ENCODE assay signal across 9 cellular contexts in genomic region chr2:73232471-73233153, GRCh38. TPM values are rescaled to one million over a fixed set of nuclear protein-coding genes. Genes with fewer than 3 reads are reported as not detected.
DNase-seq lines count a peak whose midpoint lies in the region; ATAC-seq, FAIRE-seq and TF ChIP-seq lines count a peak whose summit lies in the region.
"Had no signal": no experiment of that assay in that cellular context is flagged by ENCODE, and none has a peak within 500 bp of the region (broad histone marks: within the 10 kb centered on the region; RNA-seq: fewer than 3 reads in every experiment).

No MANE protein-coding gene starts in this region.

- H3K36me3 ChIP-seq in right atrium auricular region, result peaks cover 25% of the 10 kb centered on the region
- peaks cover 22 to 28% (median 26%) of the 10 kb centered on the region in 3 donors for H3K36me3 ChIP-seq in skeletal muscle tissue (ENCODE audit: control insufficient read depth in 3 of 3, insufficient read depth in 3 of 3, low read length in 3 of 3)

- TF ChIP-seq CTCF in right atrium auricular region (IDR thresholded peaks at IDR 0.05), result no peak

- H3K4me1 ChIP-seq in right atrium auricular region (peaks cover 0 to 34% of the 10 kb centered on the region in 2 donors), skeletal muscle tissue (ENCODE audit: control insufficient read depth in 3 of 3, insufficient read depth in 3 of 3, low read length in 3 of 3) (peaks cover 27 to 45% (median 33%) of the 10 kb centered on the region in 3 donors)

- peak overlapping the region; percentile 91 for H3K27ac Mint-ChIP-seq in activated T-helper 17 cell treated with anti-CD3 and anti-CD28 coated beads, Interleukin-2, amount 50 U/mL, for 72 hours

- peak; percentile 2 for ATAC-seq in GM18873 (IDR thresholded peaks at IDR 0.05; ENCODE audit: low FRiP score, unreplicated experiment)
- no peak for ATAC-seq in activated T-helper 17 cell treated with anti-CD3 and anti-CD28 coated beads, Interleukin-2, amount 50 U/mL, for 72 hours (replicated peaks)

- H3K9me3 ChIP-seq in right atrium auricular region (no peaks in the 10 kb centered on the region), skeletal muscle tissue (ENCODE audit: control insufficient read depth in 3 of 3, low read length in 3 of 3) (no peaks in the 10 kb centered on the region)

- H3K27me3 ChIP-seq in right atrium auricular region (no peaks in the 10 kb centered on the region), skeletal muscle tissue (ENCODE audit: control insufficient read depth in 3 of 3, insufficient read depth in 3 of 3, low read length in 3 of 3) (no peaks in the 10 kb centered on the region)

- H3K27me3 Mint-ChIP-seq in activated T-helper 17 cell treated with anti-CD3 and anti-CD28 coated beads, Interleukin-2, amount 50 U/mL, for 72 hours, result no peaks in the 10 kb centered on the region

- H3K9ac ChIP-seq in skeletal muscle tissue (ENCODE audit: low read depth in 1 of 3, low read length in 3 of 3), result peak overlapping the region; percentile 73 to 93 (median 89)

- H3K4me3 ChIP-seq in right atrium auricular region, result peak overlapping the region; percentile 73 to 87
- peak overlapping the region; percentile 76 to 79 (median 76) for H3K4me3 ChIP-seq in skeletal muscle tissue (ENCODE audit: low read length in 3 of 3)

- DNase-seq in AML-193 (lab: John Stamatoyannopoulos, UW) (peak; percentile 10 to 20), HTR-8/SVneo (ENCODE audit: insufficient read length, low spot score) (no peak), right atrium auricular region (ENCODE audit: low spot score) (no peak), H54 (ENCODE audit: insufficient read length, low spot score) (no peak), middle frontal gyrus (ENCODE audit: extremely low spot score, low spot score) (no peak)

- H3K27ac ChIP-seq in right atrium auricular region (peak overlapping the region; percentile 92 to 95), skeletal muscle tissue (ENCODE audit: low read depth, low read length) (peak overlapping the region; percentile 82)

- H3K36me3 Mint-ChIP-seq in activated T-helper 17 cell treated with anti-CD3 and anti-CD28 coated beads, Interleukin-2, amount 50 U/mL, for 72 hours (ENCODE audit: low read depth), result peaks cover 41% of the 10 kb centered on the region

- peak overlapping the region; percentile 91 for H3K4me3 Mint-ChIP-seq in activated T-helper 17 cell treated with anti-CD3 and anti-CD28 coated beads, Interleukin-2, amount 50 U/mL, for 72 hours

- H3K9me3 Mint-ChIP-seq in activated T-helper 17 cell treated with anti-CD3 and anti-CD28 coated beads, Interleukin-2, amount 50 U/mL, for 72 hours, result no peaks in the 10 kb centered on the region

- peaks cover 17% of the 10 kb centered on the region for H3K4me1 Mint-ChIP-seq in activated T-helper 17 cell treated with anti-CD3 and anti-CD28 coated beads, Interleukin-2, amount 50 U/mL, for 72 hours

- FAIRE-seq in HTR-8/SVneo (lab: Jason Lieb, UNC), result peak; percentile 38
- no peak for FAIRE-seq in H54 (lab: Jason Lieb, UNC)

- TF ChIP-seq POLR2A in H54 (IDR thresholded peaks at IDR 0.05; ENCODE audit: low read depth, low read length), result no peak

RNA-seq across cellular contexts. Expression of gene PRADC1, which starts 0.4 kb away (rescaled TPM):
- 10 to 100 TPM in 1 of 2 donors, 1 to 10 TPM in 1; 10.0 to 16.0 TPM for total RNA-seq in activated T-helper 17 cell treated with anti-CD3 and anti-CD28 coated beads, Interleukin-2, amount 50 U/mL, for 72 hours
- total RNA-seq in right atrium auricular region, result 100 to 1,000 TPM in 1 of 2 donors, 10 to 100 TPM in 1; 49.5 to 124 TPM
- 17.7 TPM for total RNA-seq in skeletal muscle tissue

RNA-seq across cellular contexts. Expression of gene CCT7, which starts 1.5 kb away (rescaled TPM):
- 100 to 1,000 TPM; 317 to 592 TPM for total RNA-seq in activated T-helper 17 cell treated with anti-CD3 and anti-CD28 coated beads, Interleukin-2, amount 50 U/mL, for 72 hours
- total RNA-seq in right atrium auricular region (100 to 1,000 TPM; 154 to 191 TPM), skeletal muscle tissue (205 TPM)

RNA-seq across cellular contexts. Expression of gene SMYD5, which starts 18.6 kb away (rescaled TPM):
- 10 to 100 TPM; 36.5 to 37.6 TPM for total RNA-seq in activated T-helper 17 cell treated with anti-CD3 and anti-CD28 coated beads, Interleukin-2, amount 50 U/mL, for 72 hours
- total RNA-seq in right atrium auricular region, result 10 to 100 TPM; 11.4 to 12.5 TPM
- total RNA-seq in skeletal muscle tissue, result 18.8 TPM

RNA-seq across cellular contexts. Expression of gene NOTO, which starts 30.2 kb away (rescaled TPM):
- total RNA-seq in activated T-helper 17 cell treated with anti-CD3 and anti-CD28 coated beads, Interleukin-2, amount 50 U/mL, for 72 hours, result not detected
- total RNA-seq in right atrium auricular region (not detected), skeletal muscle tissue (not detected)
- total RNA-seq: NCI-H460 had no signal

RNA-seq across cellular contexts. Expression of gene FBXO41, which starts 51.7 kb away (rescaled TPM):
- total RNA-seq in activated T-helper 17 cell treated with anti-CD3 and anti-CD28 coated beads, Interleukin-2, amount 50 U/mL, for 72 hours, result 10 to 100 TPM; 32.2 to 36.3 TPM
- 1 to 10 TPM; 1.7 to 1.8 TPM for total RNA-seq in right atrium auricular region
- total RNA-seq in skeletal muscle tissue, result under 0.01 TPM

Comparison
In these comparisons a context has a peak if more than half of its experiments do, and no peak if none do; other contexts are left out.
1. DNase-seq: peak in AML-193 (2 of 2); none in HTR-8/SVneo (single experiment), right atrium auricular region (single experiment), H54 (single experiment) and middle frontal gyrus (single experiment).